In genomic region chr20:38432292-38432691, GRCh38 we compare ENCODE assay signal across 1 cellular context.
TF ChIP-seq lines count a peak whose summit lies in the region.

No MANE protein-coding gene starts in this region.

TF ChIP-seq in WTC11, 78 proteins besides CTCF, POLR2A, EP300 and RAD21 (continued from another document):
- TF ChIP-seq AR (CRISPR knock-in tag; IDR thresholded peaks at IDR 0.05) = no peak
- TF ChIP-seq ZNF671 (CRISPR knock-in tag; IDR thresholded peaks at IDR 0.05) = no peak
- TF ChIP-seq HMGXB4 (CRISPR knock-in tag; IDR thresholded peaks at IDR 0.05) = no peak
- TF ChIP-seq JAZF1 (CRISPR knock-in tag; IDR thresholded peaks at IDR 0.05) = no peak
- no peak for TF ChIP-seq IRF2 (CRISPR knock-in tag; IDR thresholded peaks at IDR 0.05; ENCODE audit: borderline replicate concordance, low read depth)
- no peak for TF ChIP-seq USF1 (CRISPR knock-in tag; IDR thresholded peaks at IDR 0.05)
- TF ChIP-seq PRDM15 (CRISPR knock-in tag; IDR thresholded peaks at IDR 0.05) = no peak
- no peak for TF ChIP-seq ZNF423 (CRISPR knock-in tag; IDR thresholded peaks at IDR 0.05)
- no peak for TF ChIP-seq ETV6 (CRISPR knock-in tag; IDR thresholded peaks at IDR 0.05)
- TF ChIP-seq CDX4 (CRISPR knock-in tag; IDR thresholded peaks at IDR 0.05; ENCODE audit: borderline replicate concordance) = no peak
- no peak for TF ChIP-seq ARID4B (CRISPR knock-in tag; IDR thresholded peaks at IDR 0.05; ENCODE audit: borderline replicate concordance)
TF ChIP-seq in WTC11: peak in this region for 0.
